Comparison of ENCODE assay signal across 22 cellular contexts in the genomic region with DNA sequence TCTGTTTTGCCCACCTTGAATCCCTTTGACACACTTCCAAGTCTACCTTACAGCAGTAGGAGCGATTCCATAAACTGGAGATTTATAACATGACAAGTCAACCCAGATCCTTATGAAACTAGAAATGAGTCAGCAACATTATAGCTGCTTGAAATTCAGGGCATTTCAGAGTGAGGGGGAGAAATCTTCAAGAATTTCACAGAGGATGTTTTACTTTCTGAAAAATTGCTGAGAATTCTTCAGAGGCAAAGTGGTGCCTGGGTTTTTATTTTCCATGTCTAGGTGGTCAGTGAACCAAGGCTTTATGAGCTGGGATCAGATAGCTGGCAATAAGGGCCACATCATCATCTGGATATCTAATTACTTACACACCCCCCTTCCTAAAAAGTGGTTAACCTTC.
DNase-seq lines count a peak whose midpoint lies in the region; ATAC-seq and TF ChIP-seq lines count a peak whose summit lies in the region.
"Had no signal": no experiment of that assay in that cellular context is flagged by ENCODE, and none has a peak within 500 bp of the region (broad histone marks: within the 10 kb centered on the region; RNA-seq: fewer than 3 reads in every experiment).

No MANE protein-coding gene starts in this region.

- dilution Hi-C loops in IMR-90 (cut with HindIII; ENCODE audit: low sequenced_read_pairs, unreplicated experiment), result no loop called here

- H2BK20ac ChIP-seq in IMR-90 (ENCODE audit: low read depth, low read length), result no peak overlapping the region

- H3K4me3 ChIP-seq in BJ (ENCODE audit: low read depth, low read length), result no peak overlapping the region
- H3K4me3 ChIP-seq in IMR-90 (ENCODE audit: insufficient read depth, low read depth, low read length), result no peak overlapping the region
- no peak overlapping the region for H3K4me3 ChIP-seq in fibroblast of pulmonary artery (replicated peaks; ENCODE audit: low read depth, low read length)
- no peak overlapping the region for H3K4me3 ChIP-seq in parathyroid adenoma (ENCODE audit: low read depth, low read length)
- H3K4me3 ChIP-seq in SK-N-SH (ENCODE audit: low read depth in 2 of 2, low read length in 1 of 2), result no peak overlapping the region
- H3K4me3 ChIP-seq: adrenal gland, gastrocnemius medialis, GM12878, lower lobe of right lung, PC-9, upper lobe of right lung had no signal

- no peak for TF ChIP-seq EP300 in SK-N-SH (IDR thresholded peaks at IDR 0.05; ENCODE audit: borderline replicate concordance in 1 of 2, low read depth in 1 of 2, low read length in 1 of 2)

- intact Hi-C loops in IMR-90 (cut with micrococcal nuclease), result no loop called here

- no peak overlapping the region for H4K8ac ChIP-seq in IMR-90 (ENCODE audit: low read depth in 2 of 2, low read length in 2 of 2)

- no peak overlapping the region for H3K18ac ChIP-seq in IMR-90 (ENCODE audit: low read depth, low read length)

- CTCF ChIA-PET in BJ (lab: Yijun Ruan, JAX), result interaction anchor here (0.9 to 1.8 kb wide), 2 partner anchors 12 to 17 kb away, joined by 3 to 5 read pairs; no protein-coding TSS in a partner anchor
- CTCF ChIA-PET in IMR-90 (lab: Yijun Ruan, JAX), result no interaction called here
- CTCF ChIA-PET in SK-N-SH (lab: Yijun Ruan, JAX), result no interaction called here

- H2BK5ac ChIP-seq in IMR-90 (ENCODE audit: low read depth, low read length, poor library complexity, severe bottlenecking), result no peak overlapping the region

- no peaks in the 10 kb centered on the region for H3K9me1 ChIP-seq in IMR-90 (ENCODE audit: insufficient read depth, low read length)

- H2AK5ac ChIP-seq in IMR-90 (ENCODE audit: low read depth, low read length), result no peak overlapping the region

- no peaks in the 10 kb centered on the region for H4K20me1 ChIP-seq in IMR-90 (ENCODE audit: insufficient read depth, low read length)
- H4K20me1 ChIP-seq in SK-N-SH (ENCODE audit: insufficient read depth), result no peaks in the 10 kb centered on the region

- H3K4me1 ChIP-seq in IMR-90 (ENCODE audit: control insufficient read depth, insufficient read depth, low read length), result no peaks in the 10 kb centered on the region; the same call in 1 of the 2 replicates
- H3K4me1 ChIP-seq in parathyroid adenoma, result peaks cover 39% of the 10 kb centered on the region
- H3K4me1 ChIP-seq in SK-N-SH (ENCODE audit: control insufficient read depth in 1 of 2, insufficient read depth in 2 of 2, low read depth in 1 of 2, low read length in 1 of 2), result no peaks in the 10 kb centered on the region
- H3K4me1 ChIP-seq: adrenal gland, lower lobe of right lung, upper lobe of right lung had no signal

- H3K9me3 ChIP-seq in IMR-90 (ENCODE audit: control insufficient read depth, insufficient read depth, low read length) (no peaks in the 10 kb centered on the region), parathyroid adenoma (ENCODE audit: control insufficient read depth, low read length) (no peaks in the 10 kb centered on the region), SK-N-SH (no peaks in the 10 kb centered on the region)
- H3K9me3 ChIP-seq: adrenal gland, gastrocnemius medialis, lower lobe of right lung, upper lobe of right lung had no signal

- H3K23ac ChIP-seq in IMR-90 (ENCODE audit: low read depth, low read length), result no peak overlapping the region

- no TSS peak for BruUV-seq in IMR-90 (replicated peaks; lab: Mats Ljungman, UMichigan)

- no peak overlapping the region for H2AK9ac ChIP-seq in IMR-90 (replicated peaks; ENCODE audit: low read depth, low read length, poor library complexity)

- no peak overlapping the region for H3K9ac ChIP-seq in IMR-90 (ENCODE audit: low read depth, low read length)
- H3K9ac ChIP-seq in parathyroid adenoma, result no peak overlapping the region
- no peak overlapping the region for H3K9ac ChIP-seq in SK-N-SH
- H3K9ac ChIP-seq: KMS-11 had no signal

- no peak overlapping the region for H3K56ac ChIP-seq in IMR-90 (ENCODE audit: extremely low read depth, insufficient read depth, low read length)

- POLR2A ChIA-PET in BJ (lab: Charles Lee) (interaction anchor here (0.5 kb wide), 1 partner anchor 11 kb away, joined by 7 read pairs; no protein-coding TSS in a partner anchor), IMR-90 (lab: Charles Lee; ENCODE audit: unreplicated experiment) (no interaction called here), SK-N-SH (lab: Yijun Ruan, JAX) (no interaction called here)

- no peak overlapping the region for H4K5ac ChIP-seq in IMR-90 (ENCODE audit: low read depth, low read length)

- ATAC-seq in IMR-90 (ENCODE audit: low read depth) (peak; percentile 74), GM21717 (IDR thresholded peaks at IDR 0.05; ENCODE audit: unreplicated experiment) (no peak)
- ATAC-seq: gastrocnemius medialis, GM12878, lower lobe of right lung, natural killer cell, upper lobe of right lung had no signal

- H3K14ac ChIP-seq in IMR-90 (replicated peaks; ENCODE audit: low read depth, low read length), result no peak overlapping the region

- H3K36me3 ChIP-seq in BJ (ENCODE audit: control insufficient read depth, insufficient read depth, low read length) (no peaks in the 10 kb centered on the region), IMR-90 (ENCODE audit: control insufficient read depth, insufficient read depth, low read length) (no peaks in the 10 kb centered on the region), parathyroid adenoma (ENCODE audit: control insufficient read depth, insufficient read depth, low read length) (peaks cover 3% of the 10 kb centered on the region), SK-N-SH (replicated peaks in 1 of 2; ENCODE audit: control insufficient read depth in 1 of 2, insufficient read depth in 2 of 2, low read length in 1 of 2) (no peaks in the 10 kb centered on the region)
- H3K36me3 ChIP-seq: adrenal gland, gastrocnemius medialis, lower lobe of right lung, upper lobe of right lung had no signal

- WGBS in IMR-90 (ENCODE audit: extremely low coverage in 2 of 2, insufficient read length in 1 of 2), 2 experiments, result no CpG with 5 or more reads among the region's 1 CpG
- WGBS in SK-N-SH (ENCODE audit: low lambda C conversion rate), result 7% methylated on average over 1 of the region's 1 CpG

- H2BK120ac ChIP-seq in IMR-90 (ENCODE audit: low read depth, low read length), result no peak overlapping the region

- no peak overlapping the region for H4K91ac ChIP-seq in IMR-90 (ENCODE audit: insufficient read depth, low read depth, low read length)

- no peak overlapping the region for H2BK15ac ChIP-seq in IMR-90 (ENCODE audit: low read depth, low read length)

- no peaks in the 10 kb centered on the region for H3K9me2 ChIP-seq in SK-N-SH

- H3K4me2 ChIP-seq in IMR-90 (ENCODE audit: low read depth, low read length) (no peak overlapping the region), parathyroid adenoma (ENCODE audit: low read length) (peak overlapping the region; percentile 42), SK-N-SH (no peak overlapping the region)
- H3K4me2 ChIP-seq: KMS-11, PC-9 had no signal

- TF ChIP-seq RAD21 in IMR-90 (IDR thresholded peaks at IDR 0.05; ENCODE audit: low read length), result no peak
- no peak for TF ChIP-seq RAD21 in SK-N-SH (IDR thresholded peaks at IDR 0.05; ENCODE audit: low read length)

- H3K27ac ChIP-seq in IMR-90 (ENCODE audit: insufficient read depth, low read length), result no peak overlapping the region
- H3K27ac ChIP-seq in parathyroid adenoma, result peak overlapping the region; percentile 90
- H3K27ac ChIP-seq in SK-N-SH (ENCODE audit: low read depth in 2 of 2, low read length in 1 of 2), result no peak overlapping the region
- H3K27ac ChIP-seq: adrenal gland, gastrocnemius medialis, KMS-11, lower lobe of right lung, PC-9, upper lobe of right lung had no signal

- H3K4ac ChIP-seq in IMR-90 (ENCODE audit: low read depth, low read length), result no peak overlapping the region

- H3K27me3 ChIP-seq in BJ (ENCODE audit: control insufficient read depth, insufficient read depth, low read length) (no peaks in the 10 kb centered on the region), IMR-90 (ENCODE audit: control insufficient read depth, insufficient read depth, low read length) (no peaks in the 10 kb centered on the region; the same call in 1 of the 2 replicates), parathyroid adenoma (ENCODE audit: control insufficient read depth, insufficient read depth, low read length) (no peaks in the 10 kb centered on the region), SK-N-SH (ENCODE audit: insufficient read depth) (no peaks in the 10 kb centered on the region)
- H3K27me3 ChIP-seq: adrenal gland, gastrocnemius medialis, upper lobe of right lung had no signal

- H3F3A ChIP-seq in SK-N-SH (replicated peaks; ENCODE audit: insufficient read depth), result no peaks in the 10 kb centered on the region

- H3K79me1 ChIP-seq in IMR-90 (ENCODE audit: low read depth in 1 of 2, low read length in 2 of 2), result no peaks in the 10 kb centered on the region

- DNase-seq in BJ (ENCODE audit: low read depth), result peak; percentile 25
- DNase-seq in IMR-90, result peak; percentile 25
- peak; percentile 9 for DNase-seq in fibroblast of pulmonary artery (ENCODE audit: low read depth)
- no peak for DNase-seq in NCI-H187 (lab: John Stamatoyannopoulos, UW)
- DNase-seq in SK-N-SH, result no peak
- DNase-seq in ureter (ENCODE audit: low spot score), result no peak
- DNase-seq: activated CD4-positive, alpha-beta T cell treated with anti-CD3 and anti-CD28 coated beads for 4 hours; activated effector memory CD4-positive, alpha-beta T cell treated with anti-CD3 and anti-CD28 coated beads, Interleukin-2, amount 50 U/mL, for 16 hours; adrenal gland; COR-L47; gastrocnemius medialis; lower lobe of right lung; natural killer cell; NCI-H1105; NCI-H2107; PC-9; stimulated activated naive CD4-positive, alpha-beta T cell treated with Interleukin-2 at 50 U/mL for 16 hours; upper lobe of right lung had no signal

- no peak for TF ChIP-seq CTCF in BJ (IDR thresholded peaks at IDR 0.05; ENCODE audit: insufficient read depth, low read depth, low read length)
- no peak for TF ChIP-seq CTCF in IMR-90 (conservative IDR thresholded peaks at IDR 0.05; ENCODE audit: low read depth, low read length)
- no peak for TF ChIP-seq CTCF in fibroblast of pulmonary artery (IDR thresholded peaks at IDR 0.05; ENCODE audit: low read length, missing control alignments)
- no peak for TF ChIP-seq CTCF in parathyroid adenoma (IDR thresholded peaks at IDR 0.05)
- no peak for TF ChIP-seq CTCF in SK-N-SH (IDR thresholded peaks at IDR 0.05)

- no peak for TF ChIP-seq POLR2A in IMR-90 (IDR thresholded peaks at IDR 0.05; ENCODE audit: low read depth, low read length)

- in situ Hi-C loops in IMR-90 (cut with MboI; ENCODE audit: low sequenced_read_pairs), result no loop called here

- no peak overlapping the region for H2AFZ ChIP-seq in IMR-90 (replicated peaks; ENCODE audit: low read length, poor library complexity)
- no peak overlapping the region for H2AFZ ChIP-seq in parathyroid adenoma
- no peak overlapping the region for H2AFZ ChIP-seq in SK-N-SH (ENCODE audit: low read depth)
- H2AFZ ChIP-seq: PC-9 had no signal

- no peaks in the 10 kb centered on the region for H3K79me2 ChIP-seq in parathyroid adenoma
- H3K79me2 ChIP-seq in SK-N-SH (ENCODE audit: insufficient read depth), result no peaks in the 10 kb centered on the region

TF ChIP-seq in IMR-90, 13 proteins besides CTCF, POLR2A, EP300 and RAD21 (continues in another document):
- no peak for TF ChIP-seq FOS (IDR thresholded peaks at IDR 0.05; ENCODE audit: low read depth, low read length)
- peak; percentile 20; the same call in 1 of the 2 replicates for TF ChIP-seq NFE2L2 (IDR thresholded peaks at IDR 0.05; ENCODE audit: low read depth, low read length)

TF ChIP-seq in SK-N-SH, 30 proteins besides CTCF, POLR2A, EP300 and RAD21:
- TF ChIP-seq TCF12 (IDR thresholded peaks at IDR 0.05), result no peak

Comparison
In these comparisons a context has a peak if more than half of its experiments do, and no peak if none do; other contexts are left out.
1. DNase-seq: peak in BJ (single experiment), IMR-90 (single experiment) and fibroblast of pulmonary artery (single experiment); none in NCI-H187 (0 of 2), SK-N-SH (single experiment) and ureter (single experiment).